Comparison of ENCODE assay signal across 13 cellular contexts in genomic region chr11:126700773-126701554, GRCh38.
DNase-seq lines count a peak whose midpoint lies in the region; ATAC-seq, FAIRE-seq and TF ChIP-seq lines count a peak whose summit lies in the region.
"Had no signal": no experiment of that assay in that cellular context is flagged by ENCODE, and none has a peak within 500 bp of the region (broad histone marks: within the 10 kb centered on the region; RNA-seq: fewer than 3 reads in every experiment).

No MANE protein-coding gene starts in this region.

- H3K9ac ChIP-seq in BLaER1 (no peak overlapping the region), GM12878 (ENCODE audit: control insufficient read depth, insufficient read depth, low read length) (no peak overlapping the region)

- H3K27me3 ChIP-seq in BLaER1 (no peaks in the 10 kb centered on the region), GM12878 (replicated peaks in 1 of 2; ENCODE audit: control insufficient read depth in 2 of 2, insufficient read depth in 2 of 2, low read length in 1 of 2) (no peaks in the 10 kb centered on the region; a peak in 1 of 4 replicates), tibial nerve (no peaks in the 10 kb centered on the region), gastrocnemius medialis (no peaks in the 10 kb centered on the region)
- no peaks in the 10 kb centered on the region for H3K27me3 ChIP-seq in CD4-positive, alpha-beta T cell (ENCODE audit: control insufficient read depth, insufficient read depth, low read length)

- H3K9me3 ChIP-seq in BLaER1 = no peaks in the 10 kb centered on the region
- H3K9me3 ChIP-seq in GM12878 (replicated peaks; ENCODE audit: control insufficient read depth, insufficient read depth, low read length) = no peaks in the 10 kb centered on the region; the same call in 2 of the 3 replicates
- no peaks in the 10 kb centered on the region for H3K9me3 ChIP-seq in tibial nerve
- H3K9me3 ChIP-seq in CD4-positive, alpha-beta T cell (ENCODE audit: control insufficient read depth, low read length) = no peaks in the 10 kb centered on the region
- H3K9me3 ChIP-seq in gastrocnemius medialis = no peaks in the 10 kb centered on the region
- H3K9me3 ChIP-seq: HAP-1 had no signal

- FAIRE-seq in GM12878 (lab: Jason Lieb, UNC) = peak; percentile 65

- ATAC-seq in GM19372 (IDR thresholded peaks at IDR 0.05; ENCODE audit: low read depth, unreplicated experiment) (peak; percentile 78), HG02885 (IDR thresholded peaks at IDR 0.05; ENCODE audit: poor library complexity, unreplicated experiment) (peak; percentile 84), GM12878 (peak; percentile 88), gastrocnemius medialis (no peak)
- ATAC-seq in CD4-positive, alpha-beta T cell (ENCODE audit: poor library complexity) = no peak

- H3K4me3 Mint-ChIP-seq in CD4-positive, alpha-beta T cell = no peak overlapping the region

- no peak overlapping the region for H2AFZ ChIP-seq in GM12878 (ENCODE audit: control insufficient read depth, low read depth, low read length)

- in situ Hi-C loops in GM12878 (cut with MboI) (no loop called here), gastrocnemius medialis (cut with MboI; ENCODE audit: low sequenced_read_pairs in 4 of 4) (no loop called here)

- POLR2A ChIA-PET in GM12878 (lab: Charles Lee) = no interaction called here
- POLR2A ChIA-PET in CD4-positive, alpha-beta T cell (lab: Charles Lee) = no interaction called here

- no peak overlapping the region for H3K27ac ChIP-seq in BLaER1
- H3K27ac ChIP-seq in GM12878 (ENCODE audit: control insufficient read depth, insufficient read depth) = no peak overlapping the region; the same call in 1 of the 2 replicates
- peak overlapping the region in 1 of 4 donors; percentile 26 for H3K27ac ChIP-seq in tibial nerve
- no peak overlapping the region for H3K27ac ChIP-seq in CD4-positive, alpha-beta T cell (ENCODE audit: low read depth, low read length)
- no peak overlapping the region for H3K27ac ChIP-seq in gastrocnemius medialis
- H3K27ac ChIP-seq: skin epidermis had no signal

- SMC1A ChIA-PET in GM12878 (lab: Charles Lee; ENCODE audit: uncharacterized antibody, unreplicated experiment) = interaction anchor here (1.0 kb wide), 2 partner anchors 12 to 373 kb away, joined by 3 read pairs; no protein-coding TSS in a partner anchor

- H3K79me2 ChIP-seq in GM12878 (ENCODE audit: control insufficient read depth, insufficient read depth, low read length) = no peaks in the 10 kb centered on the region

- intact Hi-C loops in GM12878 (cut with micrococcal nuclease; ENCODE audit: unreplicated experiment) (loop anchor here (2.0 to 10.0 kb wide), 3 partner anchors 46 to 386 kb away; no protein-coding TSS in a partner anchor), gastrocnemius medialis (cut with DNase I; ENCODE audit: low total_unique reads) (no loop called here)
- intact Hi-C loops in CD4-positive, alpha-beta T cell (cut with DNase I, micrococcal nuclease) = no loop called here

- H3K4me3 ChIP-seq in BLaER1 = no peak overlapping the region
- no peak overlapping the region for H3K4me3 ChIP-seq in GM12878
- H3K4me3 ChIP-seq in tibial nerve = no peak overlapping the region
- H3K4me3 ChIP-seq in gastrocnemius medialis = no peak overlapping the region
- H3K4me3 ChIP-seq: HAP-1, skin epidermis had no signal

- TF ChIP-seq POLR2A in GM12878 (IDR thresholded peaks at IDR 0.05; ENCODE audit: low read depth, low read length) (no peak), tibial nerve (IDR thresholded peaks at IDR 0.05) (no peak), gastrocnemius medialis (IDR thresholded peaks at IDR 0.05) (no peak)

- H3K4me2 ChIP-seq in BLaER1 (peak overlapping the region; percentile 60), GM12878 (ENCODE audit: control insufficient read depth, insufficient read depth) (peak overlapping the region; percentile 31)

- H4K20me1 ChIP-seq in BLaER1 (no peaks in the 10 kb centered on the region), GM12878 (ENCODE audit: control insufficient read depth, insufficient read depth) (no peaks in the 10 kb centered on the region)

- no peaks in the 10 kb centered on the region for H3K36me3 Mint-ChIP-seq in CD4-positive, alpha-beta T cell (ENCODE audit: low read depth)

- no peaks in the 10 kb centered on the region for H3K4me1 Mint-ChIP-seq in CD4-positive, alpha-beta T cell (ENCODE audit: low read depth)

- RAD21 ChIA-PET in GM12878 (lab: Charles Lee; ENCODE audit: unreplicated experiment) = no interaction called here

- CTCF ChIA-PET in GM12878 (lab: Yijun Ruan, JAX) = interaction anchor here (0.8 to 4.6 kb wide), 4 partner anchors 10 to 289 kb away, joined by 3 to 22 read pairs (median 3); no protein-coding TSS in a partner anchor
- CTCF ChIA-PET in CD4-positive, alpha-beta T cell (lab: Charles Lee) = no interaction called here

- TF ChIP-seq EP300 in GM12878 (IDR thresholded peaks at IDR 0.05; ENCODE audit: borderline replicate concordance in 1 of 2, control insufficient read depth in 1 of 2, low read depth in 2 of 2, low read length in 2 of 2) (peak; percentile 94 to 96; a peak in 3 of 4 replicates), tibial nerve (IDR thresholded peaks at IDR 0.05) (no peak)

- no peak for TF ChIP-seq RAD21 in GM12878 (IDR thresholded peaks at IDR 0.05; ENCODE audit: insufficient read depth, low read depth, low read length)

- H3K36me3 ChIP-seq in BLaER1 = no peaks in the 10 kb centered on the region
- H3K36me3 ChIP-seq in GM12878 (ENCODE audit: control insufficient read depth in 2 of 2, insufficient read depth in 2 of 2, low read length in 1 of 2) = no peaks in the 10 kb centered on the region
- H3K36me3 ChIP-seq in tibial nerve = no peaks in the 10 kb centered on the region
- H3K36me3 ChIP-seq in gastrocnemius medialis = no peaks in the 10 kb centered on the region
- H3K36me3 ChIP-seq: HAP-1 had no signal

- TF ChIP-seq CTCF in GM12878 (IDR thresholded peaks at IDR 0.05 in 2 of 3, conservative IDR thresholded peaks at IDR 0.05 in 1 of 3; ENCODE audit: control insufficient read depth in 2 of 3, extremely low read depth in 1 of 3, insufficient read depth in 1 of 3, low read depth in 3 of 3, low read length in 3 of 3) (no peak), tibial nerve (IDR thresholded peaks at IDR 0.05) (no peak), gastrocnemius medialis (IDR thresholded peaks at IDR 0.05 in 4 of 5, conservative IDR thresholded peaks at IDR 0.05 in 1 of 5) (no peak)
- TF ChIP-seq CTCF in CD4-positive, alpha-beta T cell (IDR thresholded peaks at IDR 0.05) = no peak

- no peaks in the 10 kb centered on the region for H3K9me3 Mint-ChIP-seq in CD4-positive, alpha-beta T cell

- DNase-seq in GM12878 (ENCODE audit: low read depth, low spot score) = peak; percentile 42
- no peak for DNase-seq in tibial nerve (ENCODE audit: low spot score in 2 of 2)
- DNase-seq in CD4-positive, alpha-beta T cell = no peak
- DNase-seq in gastrocnemius medialis = no peak
- DNase-seq in NCI-H446 (lab: John Stamatoyannopoulos, UW) = no peak
- DNase-seq: ACHN; activated effector memory CD4-positive, alpha-beta T cell treated with anti-CD3 and anti-CD28 coated beads, Interleukin-2, amount 50 U/mL, for 16 hours; dermis blood vessel endothelial cell had no signal

- no peak overlapping the region for H3K27ac Mint-ChIP-seq in CD4-positive, alpha-beta T cell

- no TSS peak for BruUV-seq in GM12878 (replicated peaks; lab: Mats Ljungman, UMichigan)

- peaks cover 4% of the 10 kb centered on the region for H3K27me3 Mint-ChIP-seq in CD4-positive, alpha-beta T cell

- H3K4me1 ChIP-seq in BLaER1 (peaks cover 18% of the 10 kb centered on the region), GM12878 (ENCODE audit: control insufficient read depth, insufficient read depth, low read length) (peaks cover 16% of the 10 kb centered on the region), tibial nerve (no peaks in the 10 kb centered on the region), gastrocnemius medialis (no peaks in the 10 kb centered on the region)
- H3K4me1 ChIP-seq: HAP-1 had no signal

- 26% methylated on average over 9 of the region's 9 CpGs for WGBS in GM12878 (ENCODE audit: insufficient coverage, insufficient replicate concordance, low lambda C conversion rate, missing lambda C conversion rate)
- 55 to 60% methylated on average over 9 of the region's 9 CpGs for WGBS in tibial nerve, 2 donors

TF ChIP-seq in GM12878, 131 proteins besides CTCF, POLR2A, EP300 and RAD21 (continues in another document):
- TF ChIP-seq SIX5 (IDR thresholded peaks at IDR 0.05; ENCODE audit: low read depth, low read length, severe bottlenecking) = no peak
- peak; percentile 55; the same call in 1 of the 2 replicates for TF ChIP-seq NBN (IDR thresholded peaks at IDR 0.05)
- peak; percentile 46; the same call in 1 of the 2 replicates for TF ChIP-seq IKZF1 (conservative IDR thresholded peaks at IDR 0.05)
- peak; percentile 67; the same call in 1 of the 2 replicates for TF ChIP-seq CREM (IDR thresholded peaks at IDR 0.05; ENCODE audit: low read depth)
- TF ChIP-seq SMAD1 (IDR thresholded peaks at IDR 0.05; ENCODE audit: low read depth, partially characterized antibody) = no peak
- TF ChIP-seq ZBTB4 (CRISPR knock-in tag; IDR thresholded peaks at IDR 0.05) = no peak
- no peak for TF ChIP-seq CBX5 (IDR thresholded peaks at IDR 0.05; ENCODE audit: low read depth)
- no peak for TF ChIP-seq JUND (IDR thresholded peaks at IDR 0.05; ENCODE audit: low read depth, low read length)
- no peak for TF ChIP-seq NFIC (IDR thresholded peaks at IDR 0.05; ENCODE audit: low read depth, low read length)
- no peak for TF ChIP-seq HDAC6 (IDR thresholded peaks at IDR 0.05; ENCODE audit: unreplicated experiment)
- peak; percentile 88 for TF ChIP-seq RUNX3 (IDR thresholded peaks at IDR 0.05; ENCODE audit: low read length)

Comparison
In these comparisons a context has a peak if more than half of its experiments do, and no peak if none do; other contexts are left out.
1. ATAC-seq: peak in GM19372 (single experiment), HG02885 (single experiment) and GM12878 (single experiment); none in CD4-positive, alpha-beta T cell (single experiment) and gastrocnemius medialis (0 of 2).